23 cellular contexts compared by ENCODE assay signal in genomic region chr17:4160294-4160859, GRCh38. TPM values are rescaled to one million over a fixed set of nuclear protein-coding genes. Genes with fewer than 3 reads are reported as not detected.
DNase-seq lines count a peak whose midpoint lies in the region; ATAC-seq and TF ChIP-seq lines count a peak whose summit lies in the region.
"Had no signal": no experiment of that assay in that cellular context is flagged by ENCODE, and none has a peak within 500 bp of the region (broad histone marks: within the 10 kb centered on the region; RNA-seq: fewer than 3 reads in every experiment).

No MANE protein-coding gene starts in this region.

- intact Hi-C loops in Caco-2 (cut with micrococcal nuclease; ENCODE audit: unreplicated experiment) = no loop called here
- intact Hi-C loops in IMR-90 (cut with micrococcal nuclease) = no loop called here
- intact Hi-C loops in prostate gland (cut with DNase I) = no loop called here
- intact Hi-C loops in activated T-helper 1 cell treated with anti-CD3 and anti-CD28 coated beads, Interleukin-12 subunit alpha, Interleukin-12 subunit beta, Interleukin-2, Interleukin-4 antibody, amounts not matched to agents 30 ng/mL and 10 ng/mL and 1 ng/mL, durations not matched to agents 14 hours and 24 hours and 36 hours (cut with micrococcal nuclease) = no loop called here

- H3K9ac ChIP-seq in IMR-90 (ENCODE audit: low read depth, low read length) (no peak overlapping the region), endodermal cell (ENCODE audit: extremely low read depth, low read length, poor library complexity, severe bottlenecking) (no peak overlapping the region)
- H3K9ac ChIP-seq: GM23248, SK-N-SH had no signal

- H4K91ac ChIP-seq in IMR-90 (ENCODE audit: insufficient read depth, low read depth, low read length) = peak overlapping the region; percentile 33; the same call in 1 of the 2 replicates

- no peak overlapping the region for H2BK5ac ChIP-seq in IMR-90 (ENCODE audit: low read depth, low read length, poor library complexity, severe bottlenecking)

- peak overlapping the region; percentile 42; the same call in 1 of the 2 replicates for H3K4ac ChIP-seq in IMR-90 (ENCODE audit: low read depth, low read length)

- dilution Hi-C loops in IMR-90 (cut with HindIII; ENCODE audit: low sequenced_read_pairs, unreplicated experiment) = no loop called here

- no peak overlapping the region for H3K27ac ChIP-seq in IMR-90 (ENCODE audit: insufficient read depth, low read length)
- no peak overlapping the region for H3K27ac ChIP-seq in endodermal cell (ENCODE audit: low read depth, low read length)
- peak overlapping the region; percentile 67 to 74 for H3K27ac ChIP-seq in prostate gland
- H3K27ac ChIP-seq: heart left ventricle, left ventricle myocardium inferior had no signal

- 94% methylated on average over 8 of the region's 19 CpGs; no CpG with 5 or more reads in 1 of the 2 experiments for WGBS in IMR-90 (ENCODE audit: extremely low coverage in 2 of 2, insufficient read length in 1 of 2), 2 experiments
- WGBS in endodermal cell (ENCODE audit: insufficient coverage in 1 of 2, insufficient read length in 1 of 2), 2 experiments = 86 to 93% methylated on average over 14 to 19 of the region's 19 CpGs
- WGBS in prostate gland = 91% methylated on average over 19 of the region's 19 CpGs

- H3K4me3 Mint-ChIP-seq in Caco-2 (ENCODE audit: unreplicated experiment) (no peak overlapping the region), endodermal cell (no peak overlapping the region)
- no peak overlapping the region for H3K4me3 Mint-ChIP-seq in activated T-helper 17 cell treated with anti-CD3 and anti-CD28 coated beads, Interleukin-2, amount 50 U/mL, for 72 hours
- H3K4me3 Mint-ChIP-seq in activated T-helper 1 cell treated with anti-CD3 and anti-CD28 coated beads, Interleukin-12 subunit alpha, Interleukin-12 subunit beta, Interleukin-2, Interleukin-4 antibody, amounts not matched to agents 30 ng/mL and 10 ng/mL and 1 ng/mL, durations not matched to agents 14 hours and 24 hours and 36 hours = no peak overlapping the region
- H3K4me3 Mint-ChIP-seq: activated naive CD4-positive, alpha-beta T cell treated with anti-CD3 and anti-CD28 coated beads for 36 hours; CD4-positive, alpha-beta memory T cell; effector memory CD8-positive, alpha-beta T cell had no signal

- H3K4me2 ChIP-seq in IMR-90 (ENCODE audit: low read depth, low read length) = no peak overlapping the region
- H3K4me2 ChIP-seq: SK-N-SH had no signal

- TF ChIP-seq CTCF in Caco-2 (IDR thresholded peaks at IDR 0.05; ENCODE audit: insufficient read depth in 1 of 2, low read depth in 1 of 2, low read length in 1 of 2, severe bottlenecking in 1 of 2, unreplicated experiment in 1 of 2) (no peak), IMR-90 (conservative IDR thresholded peaks at IDR 0.05; ENCODE audit: low read depth, low read length) (no peak), endodermal cell (conservative IDR thresholded peaks at IDR 0.05) (no peak), prostate gland (IDR thresholded peaks at IDR 0.05) (no peak)

- H3K23ac ChIP-seq in IMR-90 (ENCODE audit: low read depth, low read length) = peak overlapping the region; percentile 27; the same call in 1 of the 2 replicates

- no peak overlapping the region for H3K18ac ChIP-seq in IMR-90 (ENCODE audit: low read depth, low read length)

- no peak overlapping the region for H2BK120ac ChIP-seq in IMR-90 (ENCODE audit: low read depth, low read length)

- H3K4me1 Mint-ChIP-seq in Caco-2 (ENCODE audit: low read depth, unreplicated experiment) (peaks cover 6% of the 10 kb centered on the region), endodermal cell (peaks cover 6% of the 10 kb centered on the region)
- H3K4me1 Mint-ChIP-seq in activated T-helper 17 cell treated with anti-CD3 and anti-CD28 coated beads, Interleukin-2, amount 50 U/mL, for 72 hours = peaks cover 6% of the 10 kb centered on the region
- peaks cover 18% of the 10 kb centered on the region for H3K4me1 Mint-ChIP-seq in activated T-helper 1 cell treated with anti-CD3 and anti-CD28 coated beads, Interleukin-12 subunit alpha, Interleukin-12 subunit beta, Interleukin-2, Interleukin-4 antibody, amounts not matched to agents 30 ng/mL and 10 ng/mL and 1 ng/mL, durations not matched to agents 14 hours and 24 hours and 36 hours (ENCODE audit: low read depth)

- no peak overlapping the region for H3K56ac ChIP-seq in IMR-90 (ENCODE audit: extremely low read depth, insufficient read depth, low read length)

- no peak overlapping the region for H2AK9ac ChIP-seq in IMR-90 (replicated peaks; ENCODE audit: low read depth, low read length, poor library complexity)

- H3K9me3 ChIP-seq in Caco-2 (no peaks in the 10 kb centered on the region), IMR-90 (ENCODE audit: control insufficient read depth, insufficient read depth, low read length) (no peaks in the 10 kb centered on the region), endodermal cell (ENCODE audit: control insufficient read depth, low read length) (no peaks in the 10 kb centered on the region), prostate gland (no peaks in the 10 kb centered on the region)
- H3K9me3 ChIP-seq: heart left ventricle, left ventricle myocardium inferior, mucosa of descending colon, SK-N-SH had no signal

- in situ Hi-C loops in IMR-90 (cut with MboI; ENCODE audit: low sequenced_read_pairs) = no loop called here

- H3K9me1 ChIP-seq in IMR-90 (ENCODE audit: insufficient read depth, low read length) = peaks cover 31% of the 10 kb centered on the region

- H4K20me1 ChIP-seq in IMR-90 (ENCODE audit: insufficient read depth, low read length) = peaks cover 5% of the 10 kb centered on the region

- H3K14ac ChIP-seq in IMR-90 (replicated peaks; ENCODE audit: low read depth, low read length) = 0 out of 2 replicates have a peak overlapping the region, but pooled peaks have one; percentile 23

- H3K36me3 ChIP-seq in Caco-2 (ENCODE audit: control insufficient read depth, insufficient read depth, low read length) = no peaks in the 10 kb centered on the region
- H3K36me3 ChIP-seq in IMR-90 (ENCODE audit: control insufficient read depth, insufficient read depth, low read length) = peaks cover 22% of the 10 kb centered on the region
- peaks cover 23% of the 10 kb centered on the region for H3K36me3 ChIP-seq in endodermal cell (ENCODE audit: control insufficient read depth, insufficient read depth, low read length)
- no peaks in the 10 kb centered on the region for H3K36me3 ChIP-seq in prostate gland

- H3K27me3 Mint-ChIP-seq in Caco-2 (ENCODE audit: insufficient read depth, unreplicated experiment) (no peaks in the 10 kb centered on the region), endodermal cell (ENCODE audit: insufficient read depth) (no peaks in the 10 kb centered on the region)
- no peaks in the 10 kb centered on the region for H3K27me3 Mint-ChIP-seq in activated T-helper 17 cell treated with anti-CD3 and anti-CD28 coated beads, Interleukin-2, amount 50 U/mL, for 72 hours
- no peaks in the 10 kb centered on the region for H3K27me3 Mint-ChIP-seq in activated T-helper 1 cell treated with anti-CD3 and anti-CD28 coated beads, Interleukin-12 subunit alpha, Interleukin-12 subunit beta, Interleukin-2, Interleukin-4 antibody, amounts not matched to agents 30 ng/mL and 10 ng/mL and 1 ng/mL, durations not matched to agents 14 hours and 24 hours and 36 hours (ENCODE audit: insufficient read depth)
- H3K27me3 Mint-ChIP-seq: CD4-positive, alpha-beta memory T cell; effector memory CD8-positive, alpha-beta T cell had no signal

- peak overlapping the region; percentile 37; the same call in 1 of the 3 replicates for H2BK15ac ChIP-seq in IMR-90 (ENCODE audit: low read depth, low read length)

- H3K27me3 ChIP-seq in Caco-2 (replicated peaks; ENCODE audit: control insufficient read depth, insufficient read depth, low read length) (no peaks in the 10 kb centered on the region), IMR-90 (ENCODE audit: control insufficient read depth, insufficient read depth, low read length) (no peaks in the 10 kb centered on the region), endodermal cell (ENCODE audit: control insufficient read depth, insufficient read depth, low read length, poor library complexity, severe bottlenecking) (no peaks in the 10 kb centered on the region), prostate gland (replicated peaks; ENCODE audit: insufficient read depth) (no peaks in the 10 kb centered on the region)
- H3K27me3 ChIP-seq: heart left ventricle had no signal

- no peaks in the 10 kb centered on the region for H3K4me1 ChIP-seq in Caco-2
- H3K4me1 ChIP-seq in IMR-90 (ENCODE audit: control insufficient read depth, insufficient read depth, low read length) = peaks cover 17% of the 10 kb centered on the region
- H3K4me1 ChIP-seq in endodermal cell (ENCODE audit: control insufficient read depth, insufficient read depth, low read length) = no peaks in the 10 kb centered on the region
- H3K4me1 ChIP-seq in prostate gland (replicated peaks) = no peaks in the 10 kb centered on the region

- no peak overlapping the region for H2BK20ac ChIP-seq in IMR-90 (ENCODE audit: low read depth, low read length)

- DNase-seq in Caco-2 = no peak
- no peak for DNase-seq in IMR-90
- no peak for DNase-seq in endodermal cell
- no peak for DNase-seq in prostate gland (ENCODE audit: low spot score)
- no peak for DNase-seq in activated T-helper 1 cell treated with anti-CD3 and anti-CD28 coated beads, Interleukin-12 subunit alpha, Interleukin-12 subunit beta, Interleukin-2, Interleukin-4 antibody, amounts not matched to agents 30 ng/mL and 10 ng/mL and 1 ng/mL, durations not matched to agents 14 hours and 24 hours and 36 hours (ENCODE audit: low spot score)
- no peak for DNase-seq in NCI-H82 (lab: John Stamatoyannopoulos, UW)
- no peak for DNase-seq in glomerular visceral epithelial cell (ENCODE audit: extremely low spot score)
- DNase-seq: activated CD4-positive, alpha-beta T cell treated with anti-CD3 and anti-CD28 coated beads, Interleukin-2, amount 50 U/mL, for 4 hours; activated naive CD4-positive, alpha-beta T cell treated with anti-CD3 and anti-CD28 coated beads for 36 hours; activated T-cell treated with anti-CD3 and anti-CD28 coated beads, Interleukin-2, amount 50 U/mL, for 1 hour; aorta; CD4-positive, alpha-beta memory T cell; effector memory CD8-positive, alpha-beta T cell; GF-D8; GM23248; heart left ventricle; left ventricle myocardium inferior; mucosa of descending colon; NCI-H1105; NCI-H2029 treated with DMSO at 0.1 percent for 48 hours; retina had no signal

- TF ChIP-seq RAD21 in IMR-90 (IDR thresholded peaks at IDR 0.05; ENCODE audit: low read length) = no peak

- H2AFZ ChIP-seq in IMR-90 (replicated peaks; ENCODE audit: low read length, poor library complexity) = no peak overlapping the region
- H2AFZ ChIP-seq: GM23248 had no signal

- H4K8ac ChIP-seq in IMR-90 (ENCODE audit: low read depth in 2 of 2, low read length in 2 of 2) = no peak overlapping the region; a peak in 1 of 4 replicates

- TF ChIP-seq POLR2A in IMR-90 (IDR thresholded peaks at IDR 0.05; ENCODE audit: low read depth, low read length) (no peak), prostate gland (IDR thresholded peaks at IDR 0.05) (no peak)

- ATAC-seq in IMR-90 (ENCODE audit: low read depth) = no peak
- ATAC-seq in activated T-helper 17 cell treated with anti-CD3 and anti-CD28 coated beads, Interleukin-2, amount 50 U/mL, for 72 hours (replicated peaks) = no peak
- ATAC-seq: effector memory CD8-positive, alpha-beta T cell; heart left ventricle; mucosa of descending colon had no signal

- CTCF ChIA-PET in Caco-2 (lab: Charles Lee) = no interaction called here
- CTCF ChIA-PET in IMR-90 (lab: Yijun Ruan, JAX) = interaction anchor here (1.1 to 2.2 kb wide), 3 partner anchors 12 to 40 kb away, joined by 3 to 5 read pairs (median 4); partner anchors contain the start of genes CYB5D2 and ZZEF1

- peak overlapping the region; percentile 78 for H2AK5ac ChIP-seq in IMR-90 (ENCODE audit: low read depth, low read length)

- BruUV-seq in Caco-2 (replicated peaks; lab: Mats Ljungman, UMichigan) = no TSS peak
- no TSS peak for BruUV-seq in IMR-90 (replicated peaks; lab: Mats Ljungman, UMichigan)

- H4K5ac ChIP-seq in IMR-90 (ENCODE audit: low read depth, low read length) = no peak overlapping the region

- POLR2A ChIA-PET in Caco-2 (lab: Charles Lee) = no interaction called here
- POLR2A ChIA-PET in IMR-90 (lab: Charles Lee; ENCODE audit: unreplicated experiment) = no interaction called here

- peaks cover 0 to 13% of the 10 kb centered on the region in 2 experiments; a peak in 1 of 4 replicates for H3K79me1 ChIP-seq in IMR-90 (ENCODE audit: low read depth in 1 of 2, low read length in 2 of 2)

- H3K27ac Mint-ChIP-seq in Caco-2 (ENCODE audit: unreplicated experiment) (peak overlapping the region; percentile 78), endodermal cell (peak overlapping the region; percentile 64)
- H3K27ac Mint-ChIP-seq in activated T-helper 17 cell treated with anti-CD3 and anti-CD28 coated beads, Interleukin-2, amount 50 U/mL, for 72 hours = no peak overlapping the region
- no peak overlapping the region for H3K27ac Mint-ChIP-seq in activated T-helper 1 cell treated with anti-CD3 and anti-CD28 coated beads, Interleukin-12 subunit alpha, Interleukin-12 subunit beta, Interleukin-2, Interleukin-4 antibody, amounts not matched to agents 30 ng/mL and 10 ng/mL and 1 ng/mL, durations not matched to agents 14 hours and 24 hours and 36 hours

- H3K9me3 Mint-ChIP-seq in Caco-2 (ENCODE audit: unreplicated experiment) (no peaks in the 10 kb centered on the region), endodermal cell (no peaks in the 10 kb centered on the region)
- no peaks in the 10 kb centered on the region for H3K9me3 Mint-ChIP-seq in activated T-helper 17 cell treated with anti-CD3 and anti-CD28 coated beads, Interleukin-2, amount 50 U/mL, for 72 hours
- no peaks in the 10 kb centered on the region for H3K9me3 Mint-ChIP-seq in activated T-helper 1 cell treated with anti-CD3 and anti-CD28 coated beads, Interleukin-12 subunit alpha, Interleukin-12 subunit beta, Interleukin-2, Interleukin-4 antibody, amounts not matched to agents 30 ng/mL and 10 ng/mL and 1 ng/mL, durations not matched to agents 14 hours and 24 hours and 36 hours
- H3K9me3 Mint-ChIP-seq: activated naive CD4-positive, alpha-beta T cell treated with anti-CD3 and anti-CD28 coated beads for 36 hours; effector memory CD8-positive, alpha-beta T cell had no signal

- H3K4me3 ChIP-seq in Caco-2 (ENCODE audit: low read depth, low read length) = no peak overlapping the region
- H3K4me3 ChIP-seq in IMR-90 (ENCODE audit: insufficient read depth, low read depth, low read length) = no peak overlapping the region
- H3K4me3 ChIP-seq in endodermal cell (ENCODE audit: low read length) = no peak overlapping the region
- H3K4me3 ChIP-seq in prostate gland = no peak overlapping the region
- H3K4me3 ChIP-seq: GM23248, heart left ventricle, left ventricle myocardium inferior, mucosa of descending colon had no signal

- H3K36me3 Mint-ChIP-seq in Caco-2 (ENCODE audit: insufficient read depth, unreplicated experiment) = peaks cover 11% of the 10 kb centered on the region
- H3K36me3 Mint-ChIP-seq in endodermal cell (ENCODE audit: low read depth) = peaks cover 12% of the 10 kb centered on the region
- peaks cover 17% of the 10 kb centered on the region for H3K36me3 Mint-ChIP-seq in activated T-helper 17 cell treated with anti-CD3 and anti-CD28 coated beads, Interleukin-2, amount 50 U/mL, for 72 hours (ENCODE audit: low read depth)
- H3K36me3 Mint-ChIP-seq in activated T-helper 1 cell treated with anti-CD3 and anti-CD28 coated beads, Interleukin-12 subunit alpha, Interleukin-12 subunit beta, Interleukin-2, Interleukin-4 antibody, amounts not matched to agents 30 ng/mL and 10 ng/mL and 1 ng/mL, durations not matched to agents 14 hours and 24 hours and 36 hours (ENCODE audit: low read depth) = peaks cover 4% of the 10 kb centered on the region

RNA-seq across cellular contexts. Expression of gene CYB5D2, which starts 17.4 kb away (rescaled TPM):
- total RNA-seq in Caco-2 (2022) = 5.6 and 6.1 TPM in 2 replicates
- total RNA-seq in IMR-90 (2012; rRNA removed) = 14.7 and 15.2 TPM in 2 replicates
- 22.2 and 23.6 TPM in 2 replicates for polyA plus RNA-seq in IMR-90 (2012; rRNA removed)
- 32.8 and 33.6 TPM in 2 replicates for polyA plus RNA-seq in IMR-90 (2012; cell fraction: cytosol; rRNA removed)
- 9.0 and 14.1 TPM in 2 replicates for polyA plus RNA-seq in IMR-90 (2012; cell fraction: nucleus; rRNA removed; ENCODE audit: low replicate concordance)
- 1 to 10 TPM; 6.7 to 6.8 TPM for total RNA-seq in endodermal cell
- 18.3 TPM for polyA plus RNA-seq in endodermal cell (2013, experiment 1 of 2)
- polyA plus RNA-seq in endodermal cell (2013, experiment 2 of 2) = 15.6 TPM
- total RNA-seq in prostate gland = 10 to 100 TPM; 42.8 to 62.9 TPM
- 1 to 10 TPM; 6.6 to 8.4 TPM for total RNA-seq in activated T-helper 17 cell treated with anti-CD3 and anti-CD28 coated beads, Interleukin-2, amount 50 U/mL, for 72 hours
- total RNA-seq in activated T-helper 1 cell treated with anti-CD3 and anti-CD28 coated beads, Interleukin-12 subunit alpha, Interleukin-12 subunit beta, Interleukin-2, Interleukin-4 antibody, amounts not matched to agents 30 ng/mL and 10 ng/mL and 1 ng/mL, durations not matched to agents 14 hours and 24 hours and 36 hours = 6.9 and 9.4 TPM in 2 replicates

RNA-seq across cellular contexts. Expression of gene ZZEF1, which starts 17.5 kb away (rescaled TPM):
- total RNA-seq in Caco-2 (2022) (21.9 and 22.9 TPM in 2 replicates), IMR-90 (2012; rRNA removed) (32.2 and 34.4 TPM in 2 replicates), endodermal cell (10 to 100 TPM; 21.5 to 29.4 TPM), prostate gland (10 to 100 TPM; 34.0 to 73.8 TPM)
- 11.4 and 13.3 TPM in 2 replicates for polyA plus RNA-seq in IMR-90 (2012; rRNA removed)
- polyA plus RNA-seq in IMR-90 (2012; cell fraction: cytosol; rRNA removed) = 6.0 and 6.6 TPM in 2 replicates
- polyA plus RNA-seq in IMR-90 (2012; cell fraction: nucleus; rRNA removed; ENCODE audit: low replicate concordance) = 28.8 and 34.0 TPM in 2 replicates
- 15.0 TPM for polyA plus RNA-seq in endodermal cell (2013, experiment 1 of 2)
- 14.1 TPM for polyA plus RNA-seq in endodermal cell (2013, experiment 2 of 2)
- 10 to 100 TPM; 48.1 to 48.2 TPM for total RNA-seq in activated T-helper 17 cell treated with anti-CD3 and anti-CD28 coated beads, Interleukin-2, amount 50 U/mL, for 72 hours
- total RNA-seq in activated T-helper 1 cell treated with anti-CD3 and anti-CD28 coated beads, Interleukin-12 subunit alpha, Interleukin-12 subunit beta, Interleukin-2, Interleukin-4 antibody, amounts not matched to agents 30 ng/mL and 10 ng/mL and 1 ng/mL, durations not matched to agents 14 hours and 24 hours and 36 hours = 43.8 and 45.2 TPM in 2 replicates

Comparison
In these comparisons a context has a peak if more than half of its experiments do, and no peak if none do; other contexts are left out.
1. H3K27ac Mint-ChIP-seq: peak in Caco-2 (single experiment) and endodermal cell (single experiment); none in activated T-helper 17 cell treated with anti-CD3 and anti-CD28 coated beads, Interleukin-2, amount 50 U/mL, for 72 hours (single experiment) and activated T-helper 1 cell treated with anti-CD3 and anti-CD28 coated beads, Interleukin-12 subunit alpha, Interleukin-12 subunit beta, Interleukin-2, Interleukin-4 antibody, amounts not matched to agents 30 ng/mL and 10 ng/mL and 1 ng/mL, durations not matched to agents 14 hours and 24 hours and 36 hours (single experiment).
2. H3K27ac ChIP-seq: peak in prostate gland (2 of 2); none in IMR-90 (single experiment) and endodermal cell (single experiment).